15 cellular contexts compared by ENCODE assay signal in genomic region chr2:8607591-8607990, GRCh38.
A peak's percentile ranks its signal among the peaks of the same experiment; 100 is the strongest.
DNase-seq lines count a peak whose midpoint lies in the region; TF ChIP-seq lines count a peak whose summit lies in the region.
"Had no signal": no experiment of that assay in that cellular context is flagged by ENCODE, and none has a peak within 500 bp of the region (broad histone marks: within the 10 kb centered on the region; RNA-seq: fewer than 3 reads in every experiment).

No MANE protein-coding gene starts in this region.

- no peaks in the 10 kb centered on the region for H3K9me3 ChIP-seq in MM.1S (replicated peaks; ENCODE audit: insufficient read depth, low read length)
- H3K9me3 ChIP-seq in PC-9 (ENCODE audit: insufficient read depth, low read depth): no peaks in the 10 kb centered on the region
- H3K9me3 ChIP-seq: transverse colon had no signal

- peaks cover 28% of the 10 kb centered on the region for H3F3A ChIP-seq in MM.1S (ENCODE audit: insufficient read depth, low read length)
- H3F3A ChIP-seq in PC-9 (ENCODE audit: insufficient read depth, low read depth): no peaks in the 10 kb centered on the region

- POLR2A ChIA-PET in PC-9 (lab: Charles Lee; ENCODE audit: unreplicated experiment): no interaction called here

- CTCF ChIA-PET in PC-9 (lab: Charles Lee): no interaction called here

- peaks cover 20% of the 10 kb centered on the region for H3K9me3 Mint-ChIP-seq in T-helper 1 cell treated with Interleukin-12 subunit alpha and Interleukin-12 subunit beta and Interleukin-4 antibody, amounts not matched to agents 30 μg/mL and 1 μg/mL, for 36 hours
- H3K9me3 Mint-ChIP-seq: central memory CD8-positive, alpha-beta T cell had no signal

- peaks cover 10% of the 10 kb centered on the region for H3K36me3 Mint-ChIP-seq in T-helper 1 cell treated with Interleukin-12 subunit alpha and Interleukin-12 subunit beta and Interleukin-4 antibody, amounts not matched to agents 30 μg/mL and 1 μg/mL, for 36 hours (ENCODE audit: low read depth)

- H3K4me3 ChIP-seq in MM.1S (ENCODE audit: low read length): no peak overlapping the region
- no peak overlapping the region for H3K4me3 ChIP-seq in skeletal muscle cell (ENCODE audit: low read depth, low read length)
- no peak overlapping the region for H3K4me3 ChIP-seq in PC-9
- H3K4me3 ChIP-seq: lung, transverse colon had no signal

- H3K36me3 ChIP-seq in MM.1S (replicated peaks; ENCODE audit: insufficient read depth, low read length) (no peaks in the 10 kb centered on the region), PC-9 (ENCODE audit: low read depth) (no peaks in the 10 kb centered on the region)
- H3K36me3 ChIP-seq: transverse colon had no signal

- DNase-seq in T-helper 1 cell (no peak), MM.1S (no peak), epithelial cell of prostate (ENCODE audit: low read depth, low spot score) (peak; percentile 3), skeletal muscle cell (ENCODE audit: low read depth) (peak; percentile 59), NCI-H146 treated with DMSO at 0.1 percent for 48 hours (lab: John Stamatoyannopoulos, UW; ENCODE audit: unreplicated experiment) (no peak), PC-9 (no peak), HPDE6-E6E7 (ENCODE audit: extremely low spot score) (no peak)
- DNase-seq: ACHN, activated gamma-delta T cell treated with Interleukin-2 at 50 U/mL for 16 hours, Karpas-422, NCI-H2081, transverse colon had no signal

- no peak overlapping the region for H2AFZ ChIP-seq in MM.1S (ENCODE audit: low read length)
- no peak overlapping the region for H2AFZ ChIP-seq in PC-9

- peaks cover 25% of the 10 kb centered on the region for H3K4me1 Mint-ChIP-seq in T-helper 1 cell treated with Interleukin-12 subunit alpha and Interleukin-12 subunit beta and Interleukin-4 antibody, amounts not matched to agents 30 μg/mL and 1 μg/mL, for 36 hours (ENCODE audit: low read depth)

- peak overlapping the region; percentile 53 for H3K27ac Mint-ChIP-seq in T-helper 1 cell treated with Interleukin-12 subunit alpha and Interleukin-12 subunit beta and Interleukin-4 antibody, amounts not matched to agents 30 μg/mL and 1 μg/mL, for 36 hours

- H3K27ac ChIP-seq in MM.1S (ENCODE audit: low read length): 0 out of 2 replicates have a peak overlapping the region, but pooled peaks have one; percentile 96
- no peak overlapping the region for H3K27ac ChIP-seq in epithelial cell of prostate
- H3K27ac ChIP-seq in PC-9: no peak overlapping the region
- H3K27ac ChIP-seq: transverse colon had no signal

- H3K27me3 Mint-ChIP-seq in T-helper 1 cell treated with Interleukin-12 subunit alpha and Interleukin-12 subunit beta and Interleukin-4 antibody, amounts not matched to agents 30 μg/mL and 1 μg/mL, for 36 hours (ENCODE audit: low read depth): peaks cover 13% of the 10 kb centered on the region
- H3K27me3 Mint-ChIP-seq: central memory CD8-positive, alpha-beta T cell had no signal

- no TSS peak for BruUV-seq in PC-9 (replicated peaks; lab: Mats Ljungman, UMichigan)

- H3K4me1 ChIP-seq in MM.1S (ENCODE audit: low read length) (peaks cover 27% of the 10 kb centered on the region), PC-9 (replicated peaks; ENCODE audit: insufficient read depth) (no peaks in the 10 kb centered on the region)

- H3K9me2 ChIP-seq in MM.1S (replicated peaks; ENCODE audit: insufficient read depth, low read length) (no peaks in the 10 kb centered on the region), PC-9 (ENCODE audit: insufficient read depth) (no peaks in the 10 kb centered on the region)

- no peaks in the 10 kb centered on the region for H3K27me3 ChIP-seq in MM.1S (replicated peaks; ENCODE audit: insufficient read depth, low read length)
- peaks cover 89% of the 10 kb centered on the region for H3K27me3 ChIP-seq in PC-9 (ENCODE audit: insufficient read depth, low read depth)
- H3K27me3 ChIP-seq: transverse colon had no signal

- H3K4me2 ChIP-seq in MM.1S (ENCODE audit: low read depth, low read length): peak overlapping the region; percentile 64; the same call in 1 of the 2 replicates
- H3K4me2 ChIP-seq in PC-9: no peak overlapping the region

- H3K9ac ChIP-seq in MM.1S (ENCODE audit: low read length): no peak overlapping the region

- H3K79me2 ChIP-seq in MM.1S (ENCODE audit: low read length) (no peaks in the 10 kb centered on the region), PC-9 (ENCODE audit: low read depth) (no peaks in the 10 kb centered on the region)

- H4K20me1 ChIP-seq in MM.1S (ENCODE audit: insufficient read depth, low read length) (no peaks in the 10 kb centered on the region), PC-9 (ENCODE audit: insufficient read depth) (no peaks in the 10 kb centered on the region)

- TF ChIP-seq CTCF in MM.1S (IDR thresholded peaks at IDR 0.05; ENCODE audit: low read length) (no peak), PC-9 (conservative IDR thresholded peaks at IDR 0.05) (no peak)

- intact Hi-C loops in PC-9 (cut with micrococcal nuclease; ENCODE audit: unreplicated experiment): no loop called here

- H3K4me3 Mint-ChIP-seq in T-helper 1 cell treated with Interleukin-12 subunit alpha and Interleukin-12 subunit beta and Interleukin-4 antibody, amounts not matched to agents 30 μg/mL and 1 μg/mL, for 36 hours: no peak overlapping the region
- H3K4me3 Mint-ChIP-seq: central memory CD8-positive, alpha-beta T cell had no signal

Comparison
In these comparisons a context has a peak if more than half of its experiments do, and no peak if none do; other contexts are left out.
1. DNase-seq: peak in epithelial cell of prostate (single experiment) and skeletal muscle cell (single experiment); none in T-helper 1 cell (0 of 5), MM.1S (single experiment), NCI-H146 treated with DMSO at 0.1 percent for 48 hours (single experiment), PC-9 (0 of 2) and HPDE6-E6E7 (single experiment).